25 cellular contexts compared by ENCODE assay signal in genomic region chr13:81381560-81381959, GRCh38.
"Had no signal": no experiment of that assay in that cellular context is flagged by ENCODE, and none has a peak within 500 bp of the region (broad histone marks: within the 10 kb centered on the region; RNA-seq: fewer than 3 reads in every experiment).

No MANE protein-coding gene starts in this region.

- DNase-seq: activated CD4-positive, alpha-beta T cell treated with anti-CD3 and anti-CD28 coated beads for 4 hours; activated CD4-positive, alpha-beta T cell treated with anti-CD3 and anti-CD28 coated beads, Interleukin-2, amount 50 U/mL, for 48 hours; activated CD4-positive, CD25-positive, alpha-beta regulatory T cell; activated naive CD4-positive, alpha-beta T cell treated with Interleukin-2 at 50 U/mL for 16 hours; activated naive CD8-positive, alpha-beta T cell treated with anti-CD3 and anti-CD28 coated beads for 36 hours; activated T-cell treated with anti-CD3 and anti-CD28 coated beads, Interleukin-2, amount 50 U/mL, for 48 hours; amniotic stem cell; cortex of kidney; foreskin fibroblast; immature natural killer cell; kidney glomerular epithelial cell; left lung; naive thymus-derived CD4-positive, alpha-beta T cell; occipital lobe; posterior cingulate gyrus; right lobe of liver; stomach had no signal

- H3K79me2 ChIP-seq: hepatocyte had no signal

- ATAC-seq: left lung; naive thymus-derived CD4-positive, alpha-beta T cell; right lobe of liver; stimulated activated memory B cell treated with anti-CD40 and anti-IgM and Interleukin-4, amounts not matched to agents 10 μg/mL and 1 μg/mL and 100 μg/mL, for 72 hours had no signal

- H2AFZ ChIP-seq: hepatocyte had no signal

- H3K4me2 ChIP-seq: hepatocyte had no signal

- H3K9me3 ChIP-seq: breast epithelium, right lobe of liver, stomach, suprapubic skin had no signal

- H3K4me3 ChIP-seq: breast epithelium, hepatocyte, left lung, lung, right lobe of liver, skin epidermis, stomach, suprapubic skin, tibial nerve had no signal

- H3K27ac ChIP-seq: breast epithelium, hepatocyte, left lung, right lobe of liver, skin epidermis, stomach, suprapubic skin, tibial nerve had no signal

- FAIRE-seq: urothelium cell line had no signal

- H3K36me3 ChIP-seq: breast epithelium, left lung, right lobe of liver, stomach, suprapubic skin, tibial nerve had no signal

- H3K27me3 ChIP-seq: breast epithelium, hepatocyte, left lung, right lobe of liver, stomach, suprapubic skin, tibial nerve had no signal

- H3K4me1 ChIP-seq: breast epithelium, left lung, right lobe of liver, stomach, suprapubic skin, tibial nerve had no signal
